Comparison of ENCODE assay signal across 8 cellular contexts in the genomic region with DNA sequence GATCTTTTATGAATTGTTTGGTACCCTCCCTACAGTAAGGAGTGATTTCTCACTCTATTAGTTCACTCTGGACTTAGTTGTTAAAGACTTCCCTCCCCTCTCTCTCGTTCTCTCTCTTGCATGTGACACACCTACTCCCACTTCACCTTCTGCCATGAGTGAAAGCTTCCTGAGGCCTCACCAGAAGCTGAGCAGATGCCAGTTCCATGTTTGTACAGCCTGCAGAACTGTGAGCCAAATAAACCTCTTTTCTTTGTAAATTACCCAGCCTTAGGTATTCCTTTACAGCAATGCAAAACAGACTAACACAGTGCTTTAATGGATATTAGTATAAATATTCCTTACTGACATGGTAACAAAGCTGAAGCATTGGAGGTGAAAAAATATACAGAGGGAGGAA.
"Had no signal": no experiment of that assay in that cellular context is flagged by ENCODE, and none has a peak within 500 bp of the region (broad histone marks: within the 10 kb centered on the region; RNA-seq: fewer than 3 reads in every experiment).

No MANE protein-coding gene starts in this region.

- H3K4me3 ChIP-seq: GM12878 had no signal

- ATAC-seq: GM12878 had no signal

- DNase-seq: GDM1, GF-D8 had no signal

- FAIRE-seq: G401.6, GM12878, GM12891, GM12892, GM18507, GM19239 had no signal
